Comparison of ENCODE assay signal across 18 cellular contexts in genomic region chr1:230854423-230854822, GRCh38. TPM values are rescaled to one million over a fixed set of nuclear protein-coding genes. Genes with fewer than 3 reads are reported as not detected.
DNase-seq lines count a peak whose midpoint lies in the region; TF ChIP-seq lines count a peak whose summit lies in the region.
"Had no signal": no experiment of that assay in that cellular context is flagged by ENCODE, and none has a peak within 500 bp of the region (broad histone marks: within the 10 kb centered on the region; RNA-seq: fewer than 3 reads in every experiment).

No MANE protein-coding gene starts in this region.

- H2AFZ ChIP-seq in trophoblast cell (ENCODE audit: insufficient read depth, low read length, poor library complexity), result no peak overlapping the region

- DNase-seq in ascending aorta (ENCODE audit: low spot score in 2 of 2) (no peak), trophoblast cell (no peak), tibial artery (no peak), DMS 273 treated with DMSO at 0.1 percent for 48 hours (lab: John Stamatoyannopoulos, UW) (no peak), DMS53 (lab: John Stamatoyannopoulos, UW) (no peak), ureter (ENCODE audit: low spot score) (no peak)
- no peak for DNase-seq in activated CD4-positive, alpha-beta memory T cell treated with anti-CD3 and anti-CD28 coated beads, Interleukin-2, amount 10 ng/mL, durations not matched to agents 7 days and 5 days
- DNase-seq: CD8-positive, alpha-beta memory T cell; Kasumi-1; NCI-H1417; NCI-H1930; NCI-H2227 treated with DMSO at 0.1 percent for 48 hours; NCI-H510A; NK-92 treated with Interleukin-12 subunit alpha and Interleukin-12 subunit beta, amount 100 ng/mL, for 24 hours; SHP77 treated with DMSO at 0.1 percent for 48 hours had no signal

- H3K4me1 Mint-ChIP-seq in activated CD4-positive, alpha-beta memory T cell treated with anti-CD3 and anti-CD28 coated beads, Interleukin-2, amount 10 ng/mL, durations not matched to agents 7 days and 5 days, result no peaks in the 10 kb centered on the region
- H3K4me1 Mint-ChIP-seq: CD8-positive, alpha-beta memory T cell had no signal

- POLR2A ChIA-PET in activated CD4-positive, alpha-beta memory T cell treated with anti-CD3 and anti-CD28 coated beads, Interleukin-2, amount 10 ng/mL, durations not matched to agents 7 days and 5 days (lab: Charles Lee), result no interaction called here

- WGBS in trophoblast cell (ENCODE audit: extremely low coverage, insufficient coverage, insufficient read length), result no CpG with 5 or more reads among the region's 7 CpGs

- CTCF ChIA-PET in activated CD4-positive, alpha-beta memory T cell treated with anti-CD3 and anti-CD28 coated beads, Interleukin-2, amount 10 ng/mL, durations not matched to agents 7 days and 5 days (lab: Charles Lee), result no interaction called here

- H3K36me3 Mint-ChIP-seq in activated CD4-positive, alpha-beta memory T cell treated with anti-CD3 and anti-CD28 coated beads, Interleukin-2, amount 10 ng/mL, durations not matched to agents 7 days and 5 days (ENCODE audit: low read depth), result no peaks in the 10 kb centered on the region

- H2BK120ac ChIP-seq in trophoblast cell (ENCODE audit: insufficient read depth, low read length, poor library complexity), result no peak overlapping the region

- H2BK12ac ChIP-seq in trophoblast cell (ENCODE audit: low read length), result peak overlapping the region; percentile 48

- no peak overlapping the region for H3K4me2 ChIP-seq in trophoblast cell (ENCODE audit: low read length)

- H3K36me3 ChIP-seq in ascending aorta, result peaks cover 13 to 30% of the 10 kb centered on the region in 2 donors
- peaks cover 18 to 30% of the 10 kb centered on the region in 2 experiments for H3K36me3 ChIP-seq in trophoblast cell (ENCODE audit: control insufficient read depth in 1 of 2, insufficient read depth in 2 of 2, low read length in 2 of 2)
- peaks cover 13 to 37% (median 17%) of the 10 kb centered on the region in 3 donors for H3K36me3 ChIP-seq in tibial artery

- H4K8ac ChIP-seq in trophoblast cell (ENCODE audit: low read depth, low read length), result peak overlapping the region; percentile 32

- H3K79me1 ChIP-seq in trophoblast cell (ENCODE audit: low read length), result peaks cover 56% of the 10 kb centered on the region

- H4K12ac ChIP-seq in trophoblast cell (ENCODE audit: low read depth, low read length), result no peak overlapping the region

- peaks cover 28 to 75% of the 10 kb centered on the region in 2 donors for H3K4me1 ChIP-seq in ascending aorta
- H3K4me1 ChIP-seq in trophoblast cell (ENCODE audit: control insufficient read depth in 1 of 2, insufficient read depth in 2 of 2, low read length in 2 of 2), result peaks cover 50 to 59% of the 10 kb centered on the region in 2 experiments
- peaks cover 5 to 97% (median 78%) of the 10 kb centered on the region in 4 donors for H3K4me1 ChIP-seq in tibial artery

- peak overlapping the region; percentile 6 for H3K18ac ChIP-seq in trophoblast cell (ENCODE audit: low read length)

- peak overlapping the region; percentile 3 for H4K91ac ChIP-seq in trophoblast cell (ENCODE audit: low read depth, low read length)

- H3K9me3 ChIP-seq in ascending aorta, result no peaks in the 10 kb centered on the region
- H3K9me3 ChIP-seq in trophoblast cell (ENCODE audit: insufficient read depth, low read depth, low read length), result peaks cover 3% of the 10 kb centered on the region
- H3K9me3 ChIP-seq in tibial artery, result no peaks in the 10 kb centered on the region

- H3K4me3 Mint-ChIP-seq in activated CD4-positive, alpha-beta memory T cell treated with anti-CD3 and anti-CD28 coated beads, Interleukin-2, amount 10 ng/mL, durations not matched to agents 7 days and 5 days, result no peak overlapping the region
- H3K4me3 Mint-ChIP-seq: CD8-positive, alpha-beta memory T cell had no signal

- no peaks in the 10 kb centered on the region for H3K27me3 Mint-ChIP-seq in activated CD4-positive, alpha-beta memory T cell treated with anti-CD3 and anti-CD28 coated beads, Interleukin-2, amount 10 ng/mL, durations not matched to agents 7 days and 5 days

- no peak for TF ChIP-seq CTCF in ascending aorta (IDR thresholded peaks at IDR 0.05)
- no peak for TF ChIP-seq CTCF in tibial artery (IDR thresholded peaks at IDR 0.05)

- H3K4me3 ChIP-seq in ascending aorta (no peak overlapping the region), trophoblast cell (ENCODE audit: low read depth, low read length) (no peak overlapping the region), tibial artery (no peak overlapping the region)

- H3K79me2 ChIP-seq in trophoblast cell (ENCODE audit: control insufficient read depth, insufficient read depth, low read length, poor library complexity), result peaks cover 21% of the 10 kb centered on the region

- H3K4ac ChIP-seq in trophoblast cell (ENCODE audit: low read depth, low read length), result no peak overlapping the region

- H3K27ac Mint-ChIP-seq in activated CD4-positive, alpha-beta memory T cell treated with anti-CD3 and anti-CD28 coated beads, Interleukin-2, amount 10 ng/mL, durations not matched to agents 7 days and 5 days, result no peak overlapping the region

- H3K27ac ChIP-seq in ascending aorta (peak overlapping the region; percentile 96 to 99), layer of hippocampus (ENCODE audit: low read depth, low read length) (peak overlapping the region; percentile 30), trophoblast cell (ENCODE audit: low read depth, low read length) (no peak overlapping the region), tibial artery (peak overlapping the region; percentile 89 to 97)
- H3K27ac ChIP-seq: C4-2B, RWPE1 had no signal

- H3K9me3 Mint-ChIP-seq in activated CD4-positive, alpha-beta memory T cell treated with anti-CD3 and anti-CD28 coated beads, Interleukin-2, amount 10 ng/mL, durations not matched to agents 7 days and 5 days, result no peaks in the 10 kb centered on the region
- H3K9me3 Mint-ChIP-seq: CD8-positive, alpha-beta memory T cell had no signal

- H2AK5ac ChIP-seq in trophoblast cell (ENCODE audit: low read length), result peak overlapping the region; percentile 11

- H3K27me3 ChIP-seq in ascending aorta, result no peaks in the 10 kb centered on the region
- no peaks in the 10 kb centered on the region for H3K27me3 ChIP-seq in layer of hippocampus (ENCODE audit: control insufficient read depth, insufficient read depth, low read length)
- no peaks in the 10 kb centered on the region for H3K27me3 ChIP-seq in trophoblast cell (ENCODE audit: insufficient read depth, low read length)
- no peaks in the 10 kb centered on the region for H3K27me3 ChIP-seq in tibial artery

- intact Hi-C loops in ascending aorta (cut with DNase I) (loop anchor here (5.0 kb wide), 2 partner anchors 123 to 188 kb away; partner anchors contain the start of genes ARV1, FAM89A and TTC13), tibial artery (cut with DNase I; ENCODE audit: low total_unique reads) (no loop called here)

- H3K23ac ChIP-seq in trophoblast cell (ENCODE audit: low read length), result no peak overlapping the region

- H3K9ac ChIP-seq in trophoblast cell (ENCODE audit: low read length), result no peak overlapping the region

- H2BK5ac ChIP-seq in trophoblast cell (ENCODE audit: low read depth, low read length, poor library complexity), result no peak overlapping the region

- H3K14ac ChIP-seq in trophoblast cell (ENCODE audit: low read length), result peak overlapping the region; percentile 4

RNA-seq across cellular contexts. Expression of gene C1orf198, which starts 13.9 kb away (rescaled TPM):
- 225 TPM for total RNA-seq in ascending aorta
- polyA plus RNA-seq in trophoblast cell (2013), result 56.8 and 57.0 TPM in 2 replicates
- 1 to 10 TPM; 1.7 TPM for total RNA-seq in activated CD4-positive, alpha-beta memory T cell treated with anti-CD3 and anti-CD28 coated beads, Interleukin-2, amount 10 ng/mL, durations not matched to agents 7 days and 5 days
- total RNA-seq in ureter, result 42.2 TPM

Comparison
In these comparisons a context has a peak if more than half of its experiments do, and no peak if none do; other contexts are left out.
1. RNA of gene C1orf198, which starts 13.9 kb away (total RNA-seq): 225 TPM in ascending aorta (single experiment) and 42.2 TPM in ureter (single experiment); 1.7 TPM in activated CD4-positive, alpha-beta memory T cell treated with anti-CD3 and anti-CD28 coated beads, Interleukin-2, amount 10 ng/mL, durations not matched to agents 7 days and 5 days; every median in the first group is over 10 times any median in the second.